ENCODE assay signal across 1 cellular context in genomic region chr11:45804806-45805304, GRCh38.
A peak's percentile ranks its signal among the peaks of the same experiment; 100 is the strongest.
TF ChIP-seq lines count a peak whose summit lies in the region.

TSS of gene SLC35C1 (plus strand) at chr11:45805149. CDS start at chr11:45805802, 653 bp downstream.

TF ChIP-seq in SK-N-SH, 30 proteins besides CTCF, POLR2A, EP300 and RAD21 (continued from another document):
- TF ChIP-seq EZH2phosphoT487 (IDR thresholded peaks at IDR 0.05; ENCODE audit: borderline replicate concordance, low read depth) (no peak), FOXM1 (IDR thresholded peaks at IDR 0.05; ENCODE audit: low read depth) (no peak), SIN3A (IDR thresholded peaks at IDR 0.05; ENCODE audit: borderline replicate concordance, low read depth, low read length) (0 out of 2 replicates have a peak, but pooled peaks have one; percentile 47), MAX (IDR thresholded peaks at IDR 0.05; ENCODE audit: low read depth) (peak; percentile 88; the same call in 1 of the 2 replicates), REST (IDR thresholded peaks at IDR 0.05; ENCODE audit: low read depth, low read length) (no peak), FOSL2 (IDR thresholded peaks at IDR 0.05; ENCODE audit: borderline replicate concordance, low read depth) (no peak)
